ENCODE assay signal across 37 cellular contexts in genomic region chrX:49858341-49858740, GRCh38. TPM values are rescaled to one million over a fixed set of nuclear protein-coding genes. Genes with fewer than 3 reads are reported as not detected.
"Had no signal": no experiment of that assay in that cellular context is flagged by ENCODE, and none has a peak within 500 bp of the region (broad histone marks: within the 10 kb centered on the region; RNA-seq: fewer than 3 reads in every experiment).

No MANE protein-coding gene starts in this region.

- H3K27me3 ChIP-seq: body of pancreas, esophagus muscularis mucosa, foreskin keratinocyte, gastroesophageal sphincter, hepatocyte had no signal

- FAIRE-seq: colon had no signal

- H3K79me2 ChIP-seq: hepatocyte had no signal

- DNase-seq: activated B cell treated with CpG ODN at 0.5 μM for 24 hours; activated CD4-positive, alpha-beta memory T cell treated with anti-CD3 and anti-CD28 coated beads for 36 hours; activated CD4-positive, alpha-beta T cell treated with anti-CD3 and anti-CD28 coated beads for 48 hours; activated CD4-positive, alpha-beta T cell treated with anti-CD3 and anti-CD28 coated beads, Interleukin-2, amount 50 U/mL, for 1 hour; activated CD8-positive, alpha-beta memory T cell treated with anti-CD3 and anti-CD28 coated beads, Interleukin-2, amount 10 ng/mL, durations not matched to agents 7 days and 5 days; activated CD8-positive, alpha-beta memory T cell treated with anti-CD3 and anti-CD28 coated beads, Interleukin-2, amount 50 U/mL, for 4 hours; activated CD8-positive, alpha-beta T cell treated with anti-CD3 and anti-CD28 coated beads, Interleukin-2, amount 10 ng/mL, durations not matched to agents 7 days and 5 days; activated effector memory CD4-positive, alpha-beta T cell treated with anti-CD3 and anti-CD28 coated beads, Interleukin-2, amount 50 U/mL, for 16 hours; activated naive CD4-positive, alpha-beta T cell treated with anti-CD3 and anti-CD28 coated beads for 36 hours; activated naive CD8-positive, alpha-beta T cell treated with anti-CD3 and anti-CD28 coated beads for 36 hours; activated naive CD8-positive, alpha-beta T cell treated with anti-CD3 and anti-CD28 coated beads, Interleukin-2, amount 50 U/mL, for 24 hours; activated T-cell treated with anti-CD3 and anti-CD28 coated beads, Interleukin-2, amount 50 U/mL, for 1 hour; activated T-cell treated with anti-CD3 and anti-CD28 coated beads, Interleukin-2, amount 50 U/mL, for 48 hours; adrenal gland; amygdala; aorta; body of pancreas; caudate nucleus; cortex of kidney; dorsolateral prefrontal cortex; effector memory CD4-positive, alpha-beta T cell; endodermal cell; erythroblast; foreskin keratinocyte; heart right ventricle; T-helper 17 cell; T1000; WERI-Rb-1 had no signal

- H3K36me3 ChIP-seq: adrenal gland, esophagus muscularis mucosa, gastroesophageal sphincter, heart right ventricle, WERI-Rb-1 had no signal

- H3K4me3 ChIP-seq: adrenal gland, body of pancreas, dorsolateral prefrontal cortex, esophagus muscularis mucosa, gastroesophageal sphincter, heart right ventricle, hepatocyte had no signal

- H3K27ac ChIP-seq: adrenal gland, body of pancreas, dorsolateral prefrontal cortex, esophagus muscularis mucosa, foreskin keratinocyte, gastroesophageal sphincter, heart right ventricle, hepatocyte, WERI-Rb-1 had no signal

- H3K4me2 ChIP-seq: hepatocyte had no signal

- H3K9me3 ChIP-seq: adrenal gland, body of pancreas, esophagus muscularis mucosa, gastroesophageal sphincter, heart right ventricle had no signal

- H2AFZ ChIP-seq: hepatocyte had no signal

- H3K4me1 ChIP-seq: adrenal gland, body of pancreas, esophagus muscularis mucosa, foreskin keratinocyte, gastroesophageal sphincter, heart right ventricle had no signal

RNA-seq across cellular contexts. Expression of gene PAGE4, which starts 29.2 kb away (rescaled TPM):
- total RNA-seq: activated B cell treated with CpG ODN at 0.5 μM for 24 hours; activated CD4-positive, alpha-beta memory T cell treated with anti-CD3 and anti-CD28 coated beads for 36 hours; activated CD8-positive, alpha-beta memory T cell treated with anti-CD3 and anti-CD28 coated beads for 36 hours; activated CD8-positive, alpha-beta memory T cell treated with anti-CD3 and anti-CD28 coated beads, Interleukin-2, amount 10 ng/mL, durations not matched to agents 7 days and 5 days; activated CD8-positive, alpha-beta T cell treated with anti-CD3 and anti-CD28 coated beads, Interleukin-2, amount 10 ng/mL, durations not matched to agents 7 days and 5 days; activated naive CD4-positive, alpha-beta T cell treated with anti-CD3 and anti-CD28 coated beads for 36 hours; activated naive CD8-positive, alpha-beta T cell treated with anti-CD3 and anti-CD28 coated beads for 36 hours; activated T-helper 1 cell treated with anti-CD3 and anti-CD28 coated beads, Interleukin-12 subunit alpha, Interleukin-12 subunit beta, Interleukin-2, Interleukin-4 antibody, amounts not matched to agents 30 ng/mL and 10 ng/mL and 1 ng/mL, durations not matched to agents 14 hours and 24 hours and 36 hours; activated T-helper 2 cell treated with anti-CD3 and anti-CD28 coated beads, Interferon-gamma antibody, Interleukin-2, Interleukin-4, amounts not matched to agents 10 μg/mL and 5 μg/mL and 100 μg/mL, durations not matched to agents 14 hours and 24 hours and 36 hours; aorta; body of pancreas; chondrocyte; dorsolateral prefrontal cortex; endodermal cell; foreskin keratinocyte; glomerular endothelial cell; heart right ventricle; hepatocyte; T-helper 17 cell had no signal
- polyA plus RNA-seq: aorta, foreskin keratinocyte, heart right ventricle had no signal
